ENCODE assay signal across 12 cellular contexts in genomic region chr18:58222439-58223125, GRCh38.
DNase-seq lines count a peak whose midpoint lies in the region; ATAC-seq, FAIRE-seq and TF ChIP-seq lines count a peak whose summit lies in the region.
"Had no signal": no experiment of that assay in that cellular context is flagged by ENCODE, and none has a peak within 500 bp of the region (broad histone marks: within the 10 kb centered on the region; RNA-seq: fewer than 3 reads in every experiment).

No MANE protein-coding gene starts in this region.

- TF ChIP-seq CTCF in HEK293 (tag by site-specific recombination; IDR thresholded peaks at IDR 0.05) (no peak), astrocyte (IDR thresholded peaks at IDR 0.05; ENCODE audit: insufficient read depth, low read depth, low read length) (no peak), keratinocyte (optimal IDR thresholded peaks at IDR 0.05 in 1 of 3, IDR thresholded peaks at IDR 0.05 in 1 of 3, conservative IDR thresholded peaks at IDR 0.05 in 1 of 3; ENCODE audit: extremely low read depth in 1 of 3, insufficient read depth in 2 of 3, low read length in 3 of 3) (no peak), heart right ventricle (IDR thresholded peaks at IDR 0.05) (no peak)

- H3K27ac ChIP-seq in HEK293 (ENCODE audit: extremely low read depth, low read depth, low read length) (peak overlapping the region; percentile 35; the same call in 1 of the 2 replicates), astrocyte (ENCODE audit: low read depth, low read length) (peak overlapping the region; percentile 94), keratinocyte (ENCODE audit: control insufficient read depth, insufficient read depth, low read length) (peak overlapping the region; percentile 97), heart right ventricle (no peak overlapping the region)

- dilution Hi-C loops in keratinocyte (cut with MboI; ENCODE audit: extremely low pct_ligation_motif_present, low sequenced_read_pairs), result no loop called here

- ATAC-seq in stimulated activated memory B cell treated with anti-CD40 and anti-IgM and Interleukin-4, amounts not matched to agents 10 μg/mL and 1 μg/mL and 100 μg/mL, for 72 hours, result no peak
- no peak for ATAC-seq in heart right ventricle
- no peak for ATAC-seq in GM18502 (IDR thresholded peaks at IDR 0.05; ENCODE audit: poor library complexity, unreplicated experiment)

- no peaks in the 10 kb centered on the region for H3K27me3 Mint-ChIP-seq in astrocyte (ENCODE audit: low read depth, unreplicated experiment)
- no peaks in the 10 kb centered on the region for H3K27me3 Mint-ChIP-seq in stimulated activated memory B cell treated with anti-CD40 and anti-IgM and Interleukin-4, amounts not matched to agents 10 μg/mL and 1 μg/mL and 100 μg/mL, for 72 hours

- H3K4me2 ChIP-seq in astrocyte (ENCODE audit: low read length) (peak overlapping the region; percentile 91), keratinocyte (ENCODE audit: control insufficient read depth, extremely low read depth, insufficient read depth, low read depth, low read length) (peak overlapping the region; percentile 95)

- H3K27me3 ChIP-seq in astrocyte (ENCODE audit: insufficient read depth, low read length) (no peaks in the 10 kb centered on the region), keratinocyte (ENCODE audit: control insufficient read depth, extremely low read depth, insufficient read depth, low read length) (no peaks in the 10 kb centered on the region), heart right ventricle (peaks cover 0 to 3% (median 0%) of the 10 kb centered on the region in 7 donors)

- peaks cover 34% of the 10 kb centered on the region for H4K20me1 ChIP-seq in astrocyte (ENCODE audit: insufficient read depth, low read length)
- H4K20me1 ChIP-seq in keratinocyte (ENCODE audit: control insufficient read depth, extremely low read depth, insufficient read depth, low read length), result peaks cover 14% of the 10 kb centered on the region

- no peak overlapping the region for H2AFZ ChIP-seq in astrocyte (ENCODE audit: low read depth, low read length)
- H2AFZ ChIP-seq in keratinocyte (ENCODE audit: control insufficient read depth, low read length), result no peak overlapping the region

- POLR2A ChIA-PET in HEK293 (lab: Yijun Ruan, JAX), result interaction anchor here (0.6 to 2.6 kb wide), 3 partner anchors 19 to 792 kb away, joined by 3 to 21 read pairs (median 4); no protein-coding TSS in a partner anchor

- FAIRE-seq in astrocyte (lab: Jason Lieb, UNC) (no peak), keratinocyte (lab: Jason Lieb, UNC) (no peak)

- H3K36me3 Mint-ChIP-seq in astrocyte (ENCODE audit: low read depth, unreplicated experiment), result no peaks in the 10 kb centered on the region
- no peaks in the 10 kb centered on the region for H3K36me3 Mint-ChIP-seq in stimulated activated memory B cell treated with anti-CD40 and anti-IgM and Interleukin-4, amounts not matched to agents 10 μg/mL and 1 μg/mL and 100 μg/mL, for 72 hours

- peak overlapping the region; percentile 92 for H3K27ac Mint-ChIP-seq in astrocyte (ENCODE audit: unreplicated experiment)
- H3K27ac Mint-ChIP-seq in stimulated activated memory B cell treated with anti-CD40 and anti-IgM and Interleukin-4, amounts not matched to agents 10 μg/mL and 1 μg/mL and 100 μg/mL, for 72 hours, result peak overlapping the region; percentile 88

- H3K4me3 Mint-ChIP-seq in astrocyte (ENCODE audit: unreplicated experiment), result peak overlapping the region; percentile 86
- H3K4me3 Mint-ChIP-seq in stimulated activated memory B cell treated with anti-CD40 and anti-IgM and Interleukin-4, amounts not matched to agents 10 μg/mL and 1 μg/mL and 100 μg/mL, for 72 hours, result peak overlapping the region; percentile 65

- H3K36me3 ChIP-seq in HEK293 (ENCODE audit: control insufficient read depth in 2 of 2, insufficient read depth in 1 of 2, low read length in 2 of 2) (no peaks in the 10 kb centered on the region), astrocyte (ENCODE audit: insufficient read depth, low read length) (peaks cover 2% of the 10 kb centered on the region), keratinocyte (ENCODE audit: control insufficient read depth in 2 of 2, extremely low read depth in 1 of 2, insufficient read depth in 2 of 2, low read length in 2 of 2) (peaks cover 5 to 7% of the 10 kb centered on the region in 2 experiments), heart right ventricle (no peaks in the 10 kb centered on the region)

- peaks cover 38% of the 10 kb centered on the region for H3K4me1 ChIP-seq in HEK293 (ENCODE audit: control insufficient read depth, insufficient read depth, low read length)
- peaks cover 38% of the 10 kb centered on the region for H3K4me1 ChIP-seq in astrocyte (ENCODE audit: insufficient read depth, low read length)
- peaks cover 50% of the 10 kb centered on the region for H3K4me1 ChIP-seq in keratinocyte (ENCODE audit: control insufficient read depth, extremely low read depth, insufficient read depth, low read length)
- H3K4me1 ChIP-seq in heart right ventricle, result peaks cover 5 to 45% (median 19%) of the 10 kb centered on the region in 9 donors

- no peaks in the 10 kb centered on the region for H3K9me3 Mint-ChIP-seq in astrocyte (ENCODE audit: unreplicated experiment)
- no peaks in the 10 kb centered on the region for H3K9me3 Mint-ChIP-seq in stimulated activated memory B cell treated with anti-CD40 and anti-IgM and Interleukin-4, amounts not matched to agents 10 μg/mL and 1 μg/mL and 100 μg/mL, for 72 hours

- WGBS in heart right ventricle, 2 donors, result 85% methylated on average over 3 of the region's 3 CpGs

- peak; percentile 52 for DNase-seq in astrocyte (ENCODE audit: low read depth)
- DNase-seq in keratinocyte (ENCODE audit: low read depth, low spot score), result no peak
- no peak for DNase-seq in heart right ventricle
- DNase-seq in mucosa of gallbladder (ENCODE audit: low spot score), result no peak
- no peak for DNase-seq in HuH-7.5 (ENCODE audit: low spot score)
- DNase-seq: activated effector memory CD4-positive, alpha-beta T cell treated with Interleukin-2 at 50 U/mL for 16 hours; effector memory CD4-positive, alpha-beta T cell; NCI-H748 treated with DMSO at 0.1 percent for 48 hours; stimulated activated CD4-positive, alpha-beta T cell treated with anti-CD3 and anti-CD28 coated beads, Interleukin-15, amount 100 ng/mL, for 24 hours had no signal

- peaks cover 65% of the 10 kb centered on the region for H3K79me2 ChIP-seq in astrocyte (ENCODE audit: insufficient read depth, low read length)
- peaks cover 82% of the 10 kb centered on the region for H3K79me2 ChIP-seq in keratinocyte (ENCODE audit: control insufficient read depth, insufficient read depth, low read length)

- H3K9ac ChIP-seq in astrocyte (ENCODE audit: low read length) (peak overlapping the region; percentile 93), keratinocyte (ENCODE audit: control insufficient read depth, extremely low read depth, insufficient read depth, low read length) (peak overlapping the region; percentile 95)

- H3K4me1 Mint-ChIP-seq in astrocyte (ENCODE audit: low read depth, unreplicated experiment), result peaks cover 55% of the 10 kb centered on the region
- H3K4me1 Mint-ChIP-seq in stimulated activated memory B cell treated with anti-CD40 and anti-IgM and Interleukin-4, amounts not matched to agents 10 μg/mL and 1 μg/mL and 100 μg/mL, for 72 hours, result peaks cover 68% of the 10 kb centered on the region

- H3K9me1 ChIP-seq in keratinocyte (ENCODE audit: control insufficient read depth, extremely low read depth, insufficient read depth, low read length), result peaks cover 2% of the 10 kb centered on the region

- H3K4me3 ChIP-seq in HEK293 (ENCODE audit: low read depth, low read length) (peak overlapping the region; percentile 49), astrocyte (ENCODE audit: insufficient read depth, low read depth, low read length) (peak overlapping the region; percentile 85), keratinocyte (ENCODE audit: control insufficient read depth in 2 of 3, extremely low read depth in 1 of 3, insufficient read depth in 2 of 3, low read depth in 1 of 3, low read length in 3 of 3) (peak overlapping the region; percentile 69 to 97 (median 87)), heart right ventricle (no peak overlapping the region)

- CTCF ChIA-PET in HEK293 (lab: Yijun Ruan, JAX), result interaction anchor here (0.8 to 1.6 kb wide), 4 partner anchors 36 to 182 kb away, joined by 3 to 8 read pairs (median 5); no protein-coding TSS in a partner anchor

- intact Hi-C loops in heart right ventricle (cut with DNase I), result no loop called here

- H3K9me3 ChIP-seq in HEK293 (ENCODE audit: control insufficient read depth, insufficient read depth, low read depth, low read length), result no peaks in the 10 kb centered on the region
- H3K9me3 ChIP-seq in astrocyte (ENCODE audit: insufficient read depth, low read depth, low read length), result no peaks in the 10 kb centered on the region
- H3K9me3 ChIP-seq in keratinocyte (ENCODE audit: control insufficient read depth, low read depth, low read length), result no peaks in the 10 kb centered on the region
- no peaks in the 10 kb centered on the region for H3K9me3 ChIP-seq in heart right ventricle

TF ChIP-seq in HEK293, 187 proteins besides CTCF, POLR2A, EP300 and RAD21:
- TF ChIP-seq ZNF629 (tag by site-specific recombination; IDR thresholded peaks at IDR 0.05) (peak; percentile 50; the same call in 1 of the 2 replicates), ZNF785 (tag by site-specific recombination; IDR thresholded peaks at IDR 0.05) (no peak), KLF10 (tag by site-specific recombination; IDR thresholded peaks at IDR 0.05) (peak; percentile 55), PRDM6 (tag by site-specific recombination; IDR thresholded peaks at IDR 0.05) (peak; percentile 33; the same call in 1 of the 2 replicates)
TF ChIP-seq in HEK293: peak in this region for 3.

Comparison
In these comparisons a context has a peak if more than half of its experiments do, and no peak if none do; other contexts are left out.
1. H3K27ac ChIP-seq: peak in HEK293 (single experiment), astrocyte (single experiment) and keratinocyte (single experiment); none in heart right ventricle (0 of 10).
2. H3K4me3 ChIP-seq: peak in HEK293 (single experiment), astrocyte (single experiment) and keratinocyte (3 of 3); none in heart right ventricle (0 of 10).